ENCODE assay signal across 14 cellular contexts in genomic region chr15:31934821-31935220, GRCh38.
"Had no signal": no experiment of that assay in that cellular context is flagged by ENCODE, and none has a peak within 500 bp of the region (broad histone marks: within the 10 kb centered on the region; RNA-seq: fewer than 3 reads in every experiment).

No MANE protein-coding gene starts in this region.

- DNase-seq: activated B cell treated with CpG ODN at 0.5 μM for 24 hours; activated CD4-positive, alpha-beta T cell treated with anti-CD3 and anti-CD28 coated beads, Interleukin-2, amount 50 U/mL, for 4 hours; activated CD8-positive, alpha-beta memory T cell treated with anti-CD3 and anti-CD28 coated beads, Interleukin-2, amount 10 ng/mL, durations not matched to agents 7 days and 5 days; activated naive CD4-positive, alpha-beta T cell treated with Interleukin-2 at 50 U/mL for 16 hours; activated naive CD8-positive, alpha-beta T cell treated with anti-CD3 and anti-CD28 coated beads, Interleukin-2, amount 50 U/mL, for 24 hours; body of pancreas; effector memory CD4-positive, alpha-beta T cell; gastrocnemius medialis; heart right ventricle; left ventricle myocardium inferior; mesendoderm; sigmoid colon; stimulated activated CD4-positive, alpha-beta T cell treated with anti-CD3 and anti-CD28 coated beads, Interleukin-2, amount 100 ng/mL, for 48 hours; uterus had no signal

- H3K4me1 ChIP-seq: body of pancreas, gastrocnemius medialis, heart right ventricle, left ventricle myocardium inferior, sigmoid colon, uterus had no signal

- H3K4me3 ChIP-seq: body of pancreas, gastrocnemius medialis, heart right ventricle, left ventricle myocardium inferior, sigmoid colon, uterus had no signal

- H3K27ac ChIP-seq: body of pancreas, gastrocnemius medialis, heart right ventricle, left ventricle myocardium inferior, sigmoid colon, uterus had no signal

- H3K36me3 ChIP-seq: gastrocnemius medialis, heart right ventricle, left ventricle myocardium inferior, sigmoid colon, uterus had no signal

- H3K27me3 ChIP-seq: body of pancreas, gastrocnemius medialis, sigmoid colon, uterus had no signal

- H3K9me3 ChIP-seq: body of pancreas, gastrocnemius medialis, left ventricle myocardium inferior, sigmoid colon, uterus had no signal
